ENCODE assay signal across 8 cellular contexts in genomic region chr6:35729349-35729678, GRCh38. TPM values are rescaled to one million over a fixed set of nuclear protein-coding genes. Genes with fewer than 3 reads are reported as not detected.
DNase-seq lines count a peak whose midpoint lies in the region; ATAC-seq and TF ChIP-seq lines count a peak whose summit lies in the region.
"Had no signal": no experiment of that assay in that cellular context is flagged by ENCODE, and none has a peak within 500 bp of the region (broad histone marks: within the 10 kb centered on the region; RNA-seq: fewer than 3 reads in every experiment).

No MANE protein-coding gene starts in this region.

- CTCF ChIA-PET in CD8-positive, alpha-beta memory T cell (lab: Charles Lee), result interaction anchor here (1.2 to 1.7 kb wide), 3 partner anchors 65 to 145 kb away, joined by 3 to 8 read pairs (median 3); no protein-coding TSS in a partner anchor

- peak overlapping the region; percentile 72 to 89 (median 84) for H3K4me3 Mint-ChIP-seq in CD8-positive, alpha-beta memory T cell
- no peak overlapping the region for H3K4me3 Mint-ChIP-seq in activated naive CD8-positive, alpha-beta T cell treated with anti-CD3 and anti-CD28 coated beads, Interleukin-2, amount 50 U/mL, for 24 hours
- H3K4me3 Mint-ChIP-seq in nephron progenitor cell, result peak overlapping the region; percentile 70
- H3K4me3 Mint-ChIP-seq in stimulated activated naive B cell treated with anti-CD40 and anti-IgM and Interleukin-4, amounts not matched to agents 10 μg/mL and 1 μg/mL and 100 μg/mL, for 72 hours, result no peak overlapping the region

- peaks cover 0 to 2% (median 0%) of the 10 kb centered on the region in 3 donors for H3K36me3 Mint-ChIP-seq in CD8-positive, alpha-beta memory T cell
- H3K36me3 Mint-ChIP-seq in activated naive CD8-positive, alpha-beta T cell treated with anti-CD3 and anti-CD28 coated beads, Interleukin-2, amount 50 U/mL, for 24 hours (ENCODE audit: low read depth), result no peaks in the 10 kb centered on the region
- no peaks in the 10 kb centered on the region for H3K36me3 Mint-ChIP-seq in nephron progenitor cell (ENCODE audit: low read depth)
- H3K36me3 Mint-ChIP-seq in stimulated activated naive B cell treated with anti-CD40 and anti-IgM and Interleukin-4, amounts not matched to agents 10 μg/mL and 1 μg/mL and 100 μg/mL, for 72 hours, result no peaks in the 10 kb centered on the region

- peaks cover 74 to 95% (median 83%) of the 10 kb centered on the region in 3 donors for H3K4me1 Mint-ChIP-seq in CD8-positive, alpha-beta memory T cell
- peaks cover 86% of the 10 kb centered on the region for H3K4me1 Mint-ChIP-seq in activated naive CD8-positive, alpha-beta T cell treated with anti-CD3 and anti-CD28 coated beads, Interleukin-2, amount 50 U/mL, for 24 hours
- peaks cover 70% of the 10 kb centered on the region for H3K4me1 Mint-ChIP-seq in nephron progenitor cell
- H3K4me1 Mint-ChIP-seq in stimulated activated naive B cell treated with anti-CD40 and anti-IgM and Interleukin-4, amounts not matched to agents 10 μg/mL and 1 μg/mL and 100 μg/mL, for 72 hours, result peaks cover 50 to 76% of the 10 kb centered on the region in 2 donors

- peaks cover 84% of the 10 kb centered on the region for H3K4me1 ChIP-seq in CD8-positive, alpha-beta memory T cell (ENCODE audit: insufficient read depth, low read length)

- H3K27ac Mint-ChIP-seq in CD8-positive, alpha-beta memory T cell, result peak overlapping the region; percentile 88 to 98 (median 96)
- peak overlapping the region; percentile 13 for H3K27ac Mint-ChIP-seq in activated naive CD8-positive, alpha-beta T cell treated with anti-CD3 and anti-CD28 coated beads, Interleukin-2, amount 50 U/mL, for 24 hours
- peak overlapping the region; percentile 30 for H3K27ac Mint-ChIP-seq in nephron progenitor cell
- no peak overlapping the region for H3K27ac Mint-ChIP-seq in stimulated activated naive B cell treated with anti-CD40 and anti-IgM and Interleukin-4, amounts not matched to agents 10 μg/mL and 1 μg/mL and 100 μg/mL, for 72 hours

- H3K27me3 ChIP-seq in CD8-positive, alpha-beta memory T cell (ENCODE audit: insufficient read depth, low read length, poor library complexity, severe bottlenecking), result no peaks in the 10 kb centered on the region

- POLR2A ChIA-PET in CD8-positive, alpha-beta memory T cell (lab: Charles Lee), result interaction anchor here (2.0 kb wide), 1 partner anchor 127 kb away, joined by 9 read pairs; no protein-coding TSS in a partner anchor

- H3K27me3 Mint-ChIP-seq in CD8-positive, alpha-beta memory T cell, result peaks cover 0 to 4% of the 10 kb centered on the region in 2 donors
- H3K27me3 Mint-ChIP-seq in activated naive CD8-positive, alpha-beta T cell treated with anti-CD3 and anti-CD28 coated beads, Interleukin-2, amount 50 U/mL, for 24 hours, result peaks cover 2% of the 10 kb centered on the region
- no peaks in the 10 kb centered on the region for H3K27me3 Mint-ChIP-seq in nephron progenitor cell (ENCODE audit: low read depth, poor library complexity)
- H3K27me3 Mint-ChIP-seq in stimulated activated naive B cell treated with anti-CD40 and anti-IgM and Interleukin-4, amounts not matched to agents 10 μg/mL and 1 μg/mL and 100 μg/mL, for 72 hours, result peaks cover 0 to 6% of the 10 kb centered on the region in 2 donors

- no peak for TF ChIP-seq CTCF in nephron progenitor cell (IDR thresholded peaks at IDR 0.05)

- H3K36me3 ChIP-seq in CD8-positive, alpha-beta memory T cell (ENCODE audit: insufficient read depth, low read length), result no peaks in the 10 kb centered on the region

- H3K9me3 Mint-ChIP-seq in CD8-positive, alpha-beta memory T cell, result no peaks in the 10 kb centered on the region
- H3K9me3 Mint-ChIP-seq in activated naive CD8-positive, alpha-beta T cell treated with anti-CD3 and anti-CD28 coated beads, Interleukin-2, amount 50 U/mL, for 24 hours, result no peaks in the 10 kb centered on the region
- no peaks in the 10 kb centered on the region for H3K9me3 Mint-ChIP-seq in nephron progenitor cell
- no peaks in the 10 kb centered on the region for H3K9me3 Mint-ChIP-seq in stimulated activated naive B cell treated with anti-CD40 and anti-IgM and Interleukin-4, amounts not matched to agents 10 μg/mL and 1 μg/mL and 100 μg/mL, for 72 hours

- no peak for DNase-seq in CD8-positive, alpha-beta memory T cell
- no peak for DNase-seq in activated naive CD8-positive, alpha-beta T cell treated with anti-CD3 and anti-CD28 coated beads, Interleukin-2, amount 50 U/mL, for 24 hours
- DNase-seq in nephron progenitor cell, result no peak
- DNase-seq in stimulated activated naive B cell treated with anti-CD40 and anti-IgM and Interleukin-4, amounts not matched to agents 10 μg/mL and 1 μg/mL and 100 μg/mL, for 72 hours, result no peak
- DNase-seq in NCI-H446 treated with DMSO at 0.1 percent for 48 hours (lab: John Stamatoyannopoulos, UW), result no peak
- DNase-seq: HCEC 1CT had no signal

- no peak overlapping the region for H3K4me3 ChIP-seq in CD8-positive, alpha-beta memory T cell (ENCODE audit: low read length)

- no peaks in the 10 kb centered on the region for H3K9me3 ChIP-seq in CD8-positive, alpha-beta memory T cell (ENCODE audit: low read length)

- no peak for ATAC-seq in activated naive CD8-positive, alpha-beta T cell treated with anti-CD3 and anti-CD28 coated beads, Interleukin-2, amount 50 U/mL, for 24 hours
- no peak for ATAC-seq in stimulated activated naive B cell treated with anti-CD40 and anti-IgM and Interleukin-4, amounts not matched to agents 10 μg/mL and 1 μg/mL and 100 μg/mL, for 72 hours (replicated peaks)
- no peak for ATAC-seq in HG03571 (IDR thresholded peaks at IDR 0.05; ENCODE audit: unreplicated experiment)

- H3K27ac ChIP-seq in CD8-positive, alpha-beta memory T cell (ENCODE audit: low read depth, low read length), result peak overlapping the region; percentile 66

RNA-seq across cellular contexts. Expression of gene ARMC12, which starts 7.5 kb away (rescaled TPM):
- total RNA-seq in CD8-positive, alpha-beta memory T cell, result under 1 TPM; 0.37 to 0.38 TPM
- 0.26 TPM for polyA plus RNA-seq in CD8-positive, alpha-beta memory T cell
- total RNA-seq: glomerular endothelial cell had no signal

RNA-seq across cellular contexts. Expression of gene FKBP5, which starts 40.6 kb away (rescaled TPM):
- total RNA-seq in CD8-positive, alpha-beta memory T cell, result 10 to 100 TPM; 55.7 to 58.8 TPM
- 192 TPM for polyA plus RNA-seq in CD8-positive, alpha-beta memory T cell

RNA-seq across cellular contexts. Expression of gene CLPSL2, which starts 47.1 kb away (rescaled TPM):
- total RNA-seq in CD8-positive, alpha-beta memory T cell, result not detected
- not detected for polyA plus RNA-seq in CD8-positive, alpha-beta memory T cell
- total RNA-seq: glomerular endothelial cell had no signal

RNA-seq across cellular contexts. Expression of gene CLPSL1, which starts 51.5 kb away (rescaled TPM):
- not detected for total RNA-seq in CD8-positive, alpha-beta memory T cell
- polyA plus RNA-seq in CD8-positive, alpha-beta memory T cell, result not detected
- total RNA-seq: glomerular endothelial cell had no signal

Comparison
In these comparisons a context has a peak if more than half of its experiments do, and no peak if none do; other contexts are left out.
1. H3K4me3 Mint-ChIP-seq: peak in CD8-positive, alpha-beta memory T cell (7 of 7) and nephron progenitor cell (single experiment); none in activated naive CD8-positive, alpha-beta T cell treated with anti-CD3 and anti-CD28 coated beads, Interleukin-2, amount 50 U/mL, for 24 hours (single experiment) and stimulated activated naive B cell treated with anti-CD40 and anti-IgM and Interleukin-4, amounts not matched to agents 10 μg/mL and 1 μg/mL and 100 μg/mL, for 72 hours (0 of 2).